Comparison of ENCODE assay signal across 15 cellular contexts in the genomic region with DNA sequence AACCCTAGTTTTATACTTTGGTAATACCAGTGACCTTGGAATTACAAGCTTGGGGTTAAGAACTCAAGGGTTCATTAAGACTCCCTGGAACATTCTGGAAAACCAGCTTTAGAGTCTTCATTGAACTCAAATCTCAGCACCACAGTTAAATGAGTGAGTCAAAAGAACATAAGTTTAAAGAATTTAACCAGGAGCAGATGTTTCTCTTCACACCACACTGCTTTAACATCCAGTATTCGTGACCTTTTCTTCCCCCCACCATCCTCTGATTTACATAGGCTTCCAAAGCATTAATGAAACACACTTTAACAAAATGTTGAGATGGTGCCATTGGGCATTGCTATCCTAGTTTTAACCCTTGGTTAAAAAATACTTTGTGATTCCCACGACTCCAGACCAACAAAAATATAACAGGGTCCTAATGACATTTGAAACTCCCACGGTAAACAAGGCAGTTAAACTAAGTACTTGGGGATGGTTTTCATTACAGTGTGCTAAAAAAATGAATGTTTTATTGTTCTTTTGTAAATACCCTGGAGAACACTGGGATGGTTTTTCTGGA.
DNase-seq lines count a peak whose midpoint lies in the region; ATAC-seq, FAIRE-seq and TF ChIP-seq lines count a peak whose summit lies in the region.
"Had no signal": no experiment of that assay in that cellular context is flagged by ENCODE, and none has a peak within 500 bp of the region (broad histone marks: within the 10 kb centered on the region; RNA-seq: fewer than 3 reads in every experiment).

No MANE protein-coding gene starts in this region.

- TF ChIP-seq CTCF in SK-N-SH (IDR thresholded peaks at IDR 0.05) (no peak), GM12878 (IDR thresholded peaks at IDR 0.05 in 2 of 3, conservative IDR thresholded peaks at IDR 0.05 in 1 of 3; ENCODE audit: control insufficient read depth in 2 of 3, extremely low read depth in 1 of 3, insufficient read depth in 1 of 3, low read depth in 3 of 3, low read length in 3 of 3) (no peak), transverse colon (IDR thresholded peaks at IDR 0.05) (no peak)

- TF ChIP-seq EP300 in SK-N-SH (IDR thresholded peaks at IDR 0.05; ENCODE audit: borderline replicate concordance in 1 of 2, low read depth in 1 of 2, low read length in 1 of 2), result no peak
- TF ChIP-seq EP300 in GM12878 (IDR thresholded peaks at IDR 0.05; ENCODE audit: borderline replicate concordance in 1 of 2, control insufficient read depth in 1 of 2, low read depth in 2 of 2, low read length in 2 of 2), result no peak
- no peak for TF ChIP-seq EP300 in transverse colon (IDR thresholded peaks at IDR 0.05; ENCODE audit: low read depth)

- WGBS in SK-N-SH (ENCODE audit: low lambda C conversion rate), result 57% methylated on average over 3 of the region's 3 CpGs
- WGBS in GM12878 (ENCODE audit: insufficient coverage, insufficient replicate concordance, low lambda C conversion rate, missing lambda C conversion rate), result 35% methylated on average over 3 of the region's 3 CpGs
- 52 to 82% methylated on average over 3 of the region's 3 CpGs for WGBS in transverse colon (ENCODE audit: low coverage in 1 of 2), 2 donors

- no peak overlapping the region for H3K9ac ChIP-seq in SK-N-SH
- no peak overlapping the region for H3K9ac ChIP-seq in GM12878 (ENCODE audit: control insufficient read depth, insufficient read depth, low read length)

- in situ Hi-C loops in GM12878 (cut with MboI), result no loop called here
- in situ Hi-C loops in transverse colon (cut with MboI; ENCODE audit: low pct_ligation_motif_present in 1 of 4, low pct_unique_long_range_greater_than_20kb in 1 of 4, low sequenced_read_pairs in 3 of 4), result no loop called here

- no TSS peak for BruUV-seq in GM12878 (replicated peaks; lab: Mats Ljungman, UMichigan)

- H3K27me3 ChIP-seq in SK-N-SH (ENCODE audit: insufficient read depth), result no peaks in the 10 kb centered on the region
- no peaks in the 10 kb centered on the region for H3K27me3 ChIP-seq in GM12878 (replicated peaks in 1 of 2; ENCODE audit: control insufficient read depth in 2 of 2, insufficient read depth in 2 of 2, low read length in 1 of 2)
- no peaks in the 10 kb centered on the region for H3K27me3 ChIP-seq in transverse colon
- H3K27me3 ChIP-seq: foreskin keratinocyte had no signal

- H4K20me1 ChIP-seq in SK-N-SH (ENCODE audit: insufficient read depth) (no peaks in the 10 kb centered on the region), GM12878 (ENCODE audit: control insufficient read depth, insufficient read depth) (no peaks in the 10 kb centered on the region)

- no peak for FAIRE-seq in GM12878 (lab: Jason Lieb, UNC)
- FAIRE-seq: A204.1, K562 had no signal

- CTCF ChIA-PET in SK-N-SH (lab: Yijun Ruan, JAX) (interaction anchor here (1.1 to 1.6 kb wide), 3 partner anchors 10 to 99 kb away, joined by 3 to 4 read pairs (median 3); no protein-coding TSS in a partner anchor), GM12878 (lab: Yijun Ruan, JAX) (interaction anchor here (1.3 kb wide), 1 partner anchor 45 kb away, joined by 3 read pairs; no protein-coding TSS in a partner anchor)

- H3K9me2 ChIP-seq in SK-N-SH, result no peaks in the 10 kb centered on the region

- TF ChIP-seq POLR2A in GM12878 (IDR thresholded peaks at IDR 0.05; ENCODE audit: low read depth, low read length), result no peak
- TF ChIP-seq POLR2A in transverse colon (IDR thresholded peaks at IDR 0.05), result no peak

- POLR2A ChIA-PET in SK-N-SH (lab: Yijun Ruan, JAX) (no interaction called here), GM12878 (lab: Charles Lee) (interaction anchor here (1.4 kb wide), 1 partner anchor 9 kb away, joined by 3 read pairs; no protein-coding TSS in a partner anchor)

- DNase-seq in SK-N-SH (no peak), GM12878 (ENCODE audit: low read depth, low spot score) (no peak), left ventricle myocardium superior (no peak), transverse colon (no peak), kidney glomerular epithelial cell (lab: John Stamatoyannopoulos, UW) (no peak)
- DNase-seq in activated naive CD4-positive, alpha-beta T cell treated with Interleukin-2 at 50 U/mL for 16 hours, result no peak
- DNase-seq: activated naive CD8-positive, alpha-beta T cell treated with anti-CD3 and anti-CD28 coated beads, Interleukin-2, amount 10 ng/mL, durations not matched to agents 7 days and 5 days; foreskin keratinocyte; NCI-H1417; WERI-Rb-1 had no signal

- H3K9me3 ChIP-seq in SK-N-SH, result no peaks in the 10 kb centered on the region
- peaks cover 9% of the 10 kb centered on the region for H3K9me3 ChIP-seq in GM12878 (replicated peaks; ENCODE audit: control insufficient read depth, insufficient read depth, low read length)
- H3K9me3 ChIP-seq in transverse colon, result no peaks in the 10 kb centered on the region

- no peak overlapping the region for H2AFZ ChIP-seq in SK-N-SH (ENCODE audit: low read depth)
- H2AFZ ChIP-seq in GM12878 (ENCODE audit: control insufficient read depth, low read depth, low read length), result no peak overlapping the region

- ATAC-seq in SK-N-SH treated with all-trans-retinoic acid at 6 μM for 48 hours (no peak), GM12878 (no peak), left ventricle myocardium superior (peak; percentile 60), HG03159 (IDR thresholded peaks at IDR 0.05; ENCODE audit: unreplicated experiment) (no peak)
- ATAC-seq: foreskin keratinocyte, K562 had no signal

- TF ChIP-seq RAD21 in SK-N-SH (IDR thresholded peaks at IDR 0.05; ENCODE audit: low read length), result no peak
- TF ChIP-seq RAD21 in GM12878 (IDR thresholded peaks at IDR 0.05; ENCODE audit: insufficient read depth, low read depth, low read length), result no peak

- peak overlapping the region in 1 of 2 experiments; percentile 71; a peak in 2 of 4 replicates for H3K27ac ChIP-seq in SK-N-SH (ENCODE audit: low read depth in 2 of 2, low read length in 1 of 2)
- H3K27ac ChIP-seq in GM12878 (ENCODE audit: control insufficient read depth, insufficient read depth), result peak overlapping the region; percentile 32; the same call in 1 of the 2 replicates
- H3K27ac ChIP-seq in transverse colon, result peak overlapping the region; percentile 7 to 25 (median 9)
- H3K27ac ChIP-seq: foreskin keratinocyte, SK-N-MC, WERI-Rb-1 had no signal

- H3K4me2 ChIP-seq in SK-N-SH (no peak overlapping the region), GM12878 (ENCODE audit: control insufficient read depth, insufficient read depth) (no peak overlapping the region)

- H3F3A ChIP-seq in SK-N-SH (replicated peaks; ENCODE audit: insufficient read depth), result no peaks in the 10 kb centered on the region

- H3K4me1 ChIP-seq in SK-N-SH (ENCODE audit: control insufficient read depth in 1 of 2, insufficient read depth in 2 of 2, low read depth in 1 of 2, low read length in 1 of 2) (peaks cover 0 to 18% of the 10 kb centered on the region in 2 experiments; a peak in 2 of 4 replicates), GM12878 (ENCODE audit: control insufficient read depth, insufficient read depth, low read length) (peaks cover 23% of the 10 kb centered on the region), transverse colon (no peaks in the 10 kb centered on the region)

- H3K36me3 ChIP-seq in SK-N-SH (replicated peaks in 1 of 2; ENCODE audit: control insufficient read depth in 1 of 2, insufficient read depth in 2 of 2, low read length in 1 of 2), result no peaks in the 10 kb centered on the region
- peaks cover 10 to 14% of the 10 kb centered on the region in 2 experiments for H3K36me3 ChIP-seq in GM12878 (ENCODE audit: control insufficient read depth in 2 of 2, insufficient read depth in 2 of 2, low read length in 1 of 2)
- no peaks in the 10 kb centered on the region for H3K36me3 ChIP-seq in transverse colon
- H3K36me3 ChIP-seq: WERI-Rb-1 had no signal

- RAD21 ChIA-PET in GM12878 (lab: Charles Lee; ENCODE audit: unreplicated experiment), result interaction anchor here (1.8 kb wide), 1 partner anchor 27 kb away, joined by 4 read pairs; no protein-coding TSS in a partner anchor

- H3K4me3 ChIP-seq in SK-N-SH (ENCODE audit: low read depth in 2 of 2, low read length in 1 of 2), result no peak overlapping the region
- no peak overlapping the region for H3K4me3 ChIP-seq in GM12878
- no peak overlapping the region for H3K4me3 ChIP-seq in transverse colon
- H3K4me3 ChIP-seq: K562, SK-N-MC had no signal

- SMC1A ChIA-PET in GM12878 (lab: Charles Lee; ENCODE audit: uncharacterized antibody, unreplicated experiment), result interaction anchor here (0.6 to 7.5 kb wide), 5 partner anchors 12 to 47 kb away, joined by 3 to 89 read pairs (median 3); no protein-coding TSS in a partner anchor

- H3K79me2 ChIP-seq in SK-N-SH (ENCODE audit: insufficient read depth) (no peaks in the 10 kb centered on the region; the same call in none of the 2 replicates), GM12878 (ENCODE audit: control insufficient read depth, insufficient read depth, low read length) (peaks cover 55% of the 10 kb centered on the region)

- intact Hi-C loops in GM12878 (cut with micrococcal nuclease; ENCODE audit: unreplicated experiment), result no loop called here
- intact Hi-C loops in left ventricle myocardium superior (cut with micrococcal nuclease), result no loop called here
- intact Hi-C loops in transverse colon (cut with DNase I; ENCODE audit: low total_unique reads), result no loop called here

TF ChIP-seq in SK-N-SH, 30 proteins besides CTCF, POLR2A, EP300 and RAD21:
- no peak for TF ChIP-seq SIN3A (IDR thresholded peaks at IDR 0.05; ENCODE audit: borderline replicate concordance, low read depth, low read length)
- TF ChIP-seq TCF12 (IDR thresholded peaks at IDR 0.05), result peak; percentile 20; the same call in 1 of the 2 replicates

TF ChIP-seq in GM12878, 131 proteins besides CTCF, POLR2A, EP300 and RAD21:
- TF ChIP-seq FOS (IDR thresholded peaks at IDR 0.05; ENCODE audit: borderline replicate concordance, extremely low read depth, insufficient read length), result no peak
- no peak for TF ChIP-seq HDAC2 (IDR thresholded peaks at IDR 0.05)
- TF ChIP-seq NR2F1 (conservative IDR thresholded peaks at IDR 0.05), result 0 out of 2 replicates have a peak, but pooled peaks have one; percentile 15

Comparison
In these comparisons a context has a peak if more than half of its experiments do, and no peak if none do; other contexts are left out.
1. Of the 26 proteins assayed by ChIP-seq in both GM12878 and SK-N-SH: peak only in GM12878: none; only in SK-N-SH: TCF12; in both: none; in neither: 25.